Comparison of ENCODE assay signal across 8 cellular contexts in the genomic region with DNA sequence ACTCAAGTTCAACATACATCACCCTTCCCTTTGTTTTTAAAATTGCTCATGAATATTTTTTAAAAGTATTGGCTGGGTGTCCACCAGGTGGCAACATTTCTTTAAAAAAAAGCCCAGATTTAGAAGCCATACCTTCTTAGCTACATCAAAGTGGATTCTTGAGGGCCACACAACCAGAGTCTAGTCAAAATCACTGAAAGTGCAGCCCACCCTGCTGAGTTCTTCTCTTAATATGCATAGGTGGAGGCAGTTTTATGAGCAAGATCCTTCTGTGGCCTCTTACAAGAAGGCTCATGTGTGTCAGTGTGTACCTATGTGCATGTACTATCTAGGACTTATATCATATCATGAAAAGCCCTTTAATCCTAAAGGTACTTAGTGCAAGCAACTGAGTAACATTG. TPM values are rescaled to one million over a fixed set of nuclear protein-coding genes. Genes with fewer than 3 reads are reported as not detected.
DNase-seq lines count a peak whose midpoint lies in the region; ATAC-seq and TF ChIP-seq lines count a peak whose summit lies in the region.

No MANE protein-coding gene starts in this region.

- H3K4me3 Mint-ChIP-seq in nephron progenitor cell: no peak overlapping the region

- no peak for TF ChIP-seq POLR2A in GM18505 (IDR thresholded peaks at IDR 0.05; ENCODE audit: borderline replicate concordance, extremely low read depth, insufficient read depth, insufficient read length)

- H3K36me3 Mint-ChIP-seq in nephron progenitor cell (ENCODE audit: low read depth): no peaks in the 10 kb centered on the region

- no peak overlapping the region for H3K4me3 ChIP-seq in AG09309 (ENCODE audit: control insufficient read depth, low read depth, low read length)

- no peak for DNase-seq in AG09309 (ENCODE audit: low read depth)
- DNase-seq in NCI-H69 (lab: John Stamatoyannopoulos, UW): peak; percentile 64
- DNase-seq in dermis blood vessel endothelial cell: peak; percentile 74
- no peak for DNase-seq in nephron progenitor cell
- no peak for DNase-seq in GDM1 (lab: John Stamatoyannopoulos, UW)

- peaks cover 6% of the 10 kb centered on the region for H3K27me3 Mint-ChIP-seq in nephron progenitor cell (ENCODE audit: low read depth, poor library complexity)

- ATAC-seq in GM18867 (IDR thresholded peaks at IDR 0.05; ENCODE audit: unreplicated experiment) (peak; percentile 56), GM18505 (IDR thresholded peaks at IDR 0.05; ENCODE audit: unreplicated experiment) (no peak), HG03135 (IDR thresholded peaks at IDR 0.05; ENCODE audit: unreplicated experiment) (no peak)

- no peaks in the 10 kb centered on the region for H3K9me3 Mint-ChIP-seq in nephron progenitor cell

- no peak overlapping the region for H3K27ac Mint-ChIP-seq in nephron progenitor cell

- no peaks in the 10 kb centered on the region for H3K4me1 Mint-ChIP-seq in nephron progenitor cell

- TF ChIP-seq CTCF in AG09309 (IDR thresholded peaks at IDR 0.05; ENCODE audit: control insufficient read depth, insufficient read depth, low read depth, low read length, missing control alignments) (peak; percentile 50), nephron progenitor cell (IDR thresholded peaks at IDR 0.05) (peak; percentile 48)

RNA-seq across cellular contexts. Expression of gene GNG12, which starts 16.9 kb away (rescaled TPM):
- total RNA-seq in dermis blood vessel endothelial cell: 182 and 256 TPM in 2 replicates

Comparison
In these comparisons a context has a peak if more than half of its experiments do, and no peak if none do; other contexts are left out.
1. DNase-seq: peak in NCI-H69 (single experiment) and dermis blood vessel endothelial cell (single experiment); none in AG09309 (single experiment), nephron progenitor cell (single experiment) and GDM1 (single experiment).